In the genomic region with DNA sequence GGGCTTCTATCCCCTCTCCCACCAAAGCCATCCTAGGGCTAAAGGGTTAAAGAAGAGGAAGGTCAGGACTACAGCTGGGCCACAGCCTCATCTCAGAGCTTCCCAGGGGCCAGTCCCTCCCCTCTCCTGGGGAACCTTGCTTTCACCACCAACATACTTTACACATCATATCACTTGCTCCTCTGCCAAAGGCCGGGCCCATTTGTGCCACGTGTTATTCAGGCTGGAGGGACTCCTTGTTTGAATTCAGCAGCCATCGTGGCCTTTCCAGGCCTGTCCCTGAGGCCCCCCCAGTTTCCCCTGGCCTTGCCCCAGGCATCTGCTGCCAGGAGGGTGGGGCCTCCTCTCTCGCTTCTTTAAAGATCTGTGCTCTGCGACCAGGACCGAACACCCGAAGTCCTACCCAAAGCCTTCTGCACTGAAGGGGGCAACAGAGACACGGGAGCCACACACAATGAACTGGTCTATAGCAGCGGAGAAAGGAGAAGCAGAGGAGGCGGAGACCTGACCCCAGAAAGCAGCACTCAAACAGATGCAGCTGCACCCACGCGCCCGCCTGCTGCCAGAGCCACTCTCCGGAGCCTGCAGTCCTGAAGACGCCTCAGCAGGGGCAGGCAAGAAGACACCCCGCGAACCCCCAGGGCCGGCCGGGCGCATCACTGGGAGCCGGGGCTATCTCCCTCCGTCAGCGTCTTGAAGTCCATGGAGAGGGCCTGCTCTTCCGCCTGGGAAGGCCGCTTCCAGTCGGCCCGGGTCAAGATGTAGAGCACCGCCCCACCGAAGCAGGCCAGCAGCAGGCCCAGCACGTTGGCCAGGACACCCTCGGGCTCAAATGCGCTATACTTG, we compare ENCODE assay signal across 8 cellular contexts. TPM values are rescaled to one million over a fixed set of nuclear protein-coding genes. Genes with fewer than 3 reads are reported as not detected.
A peak's percentile ranks its signal among the peaks of the same experiment; 100 is the strongest.
DNase-seq lines count a peak whose midpoint lies in the region; FAIRE-seq and TF ChIP-seq lines count a peak whose summit lies in the region.

No MANE protein-coding gene starts in this region.

- no peak for TF ChIP-seq CTCF in NB4 (IDR thresholded peaks at IDR 0.05; ENCODE audit: low read depth, low read length)

- H3K4me3 ChIP-seq in NB4 (ENCODE audit: low read depth, low read length): peak overlapping the region; percentile 16

- FAIRE-seq in frontal cortex (lab: Jason Lieb, UNC): no peak

- peak; percentile 93 for DNase-seq in AG08396 (ENCODE audit: low spot score)
- peak; percentile 83 for DNase-seq in NB4 (ENCODE audit: low read depth)
- peak; percentile 68 for DNase-seq in dedifferentiated amniotic fluid mesenchymal stem cell (ENCODE audit: extremely low spot score)
- DNase-seq in myocyte (ENCODE audit: low read depth): peak; percentile 83
- no peak for DNase-seq in AML-193 (lab: John Stamatoyannopoulos, UW)
- no peak for DNase-seq in T-helper 2 cell
- DNase-seq in frontal cortex (ENCODE audit: low spot score in 2 of 2): no peak
- DNase-seq in stimulated activated CD4-positive, alpha-beta T cell treated with anti-CD3 and anti-CD28 coated beads, Interleukin-12 subunit alpha, Interleukin-12 subunit beta, amount 100 ng/mL, for 4 hours: no peak

- no peak for TF ChIP-seq POLR2A in NB4 (IDR thresholded peaks at IDR 0.05; ENCODE audit: extremely low read depth, insufficient read length)

RNA-seq across cellular contexts. Expression of gene CYB561, which starts 12.1 kb away (rescaled TPM):
- total RNA-seq in myocyte (2.9 and 4.6 TPM in 2 replicates), frontal cortex (15.9 TPM)
- 3.0 TPM for polyA plus RNA-seq in myocyte (2012)

RNA-seq across cellular contexts. Expression of gene ACE, which starts 42.9 kb away (rescaled TPM):
- total RNA-seq in myocyte: 0.21 and 0.36 TPM in 2 replicates
- polyA plus RNA-seq in myocyte (2012): 0.23 TPM
- total RNA-seq in frontal cortex: 4.5 TPM

Comparison
In these comparisons a context has a peak if more than half of its experiments do, and no peak if none do; other contexts are left out.
1. DNase-seq: peak in AG08396 (single experiment), NB4 (single experiment), dedifferentiated amniotic fluid mesenchymal stem cell (single experiment) and myocyte (single experiment); none in AML-193 (0 of 2), T-helper 2 cell (0 of 5), frontal cortex (0 of 2) and stimulated activated CD4-positive, alpha-beta T cell treated with anti-CD3 and anti-CD28 coated beads, Interleukin-12 subunit alpha, Interleukin-12 subunit beta, amount 100 ng/mL, for 4 hours (single experiment).